8 cellular contexts compared by ENCODE assay signal in the genomic region with DNA sequence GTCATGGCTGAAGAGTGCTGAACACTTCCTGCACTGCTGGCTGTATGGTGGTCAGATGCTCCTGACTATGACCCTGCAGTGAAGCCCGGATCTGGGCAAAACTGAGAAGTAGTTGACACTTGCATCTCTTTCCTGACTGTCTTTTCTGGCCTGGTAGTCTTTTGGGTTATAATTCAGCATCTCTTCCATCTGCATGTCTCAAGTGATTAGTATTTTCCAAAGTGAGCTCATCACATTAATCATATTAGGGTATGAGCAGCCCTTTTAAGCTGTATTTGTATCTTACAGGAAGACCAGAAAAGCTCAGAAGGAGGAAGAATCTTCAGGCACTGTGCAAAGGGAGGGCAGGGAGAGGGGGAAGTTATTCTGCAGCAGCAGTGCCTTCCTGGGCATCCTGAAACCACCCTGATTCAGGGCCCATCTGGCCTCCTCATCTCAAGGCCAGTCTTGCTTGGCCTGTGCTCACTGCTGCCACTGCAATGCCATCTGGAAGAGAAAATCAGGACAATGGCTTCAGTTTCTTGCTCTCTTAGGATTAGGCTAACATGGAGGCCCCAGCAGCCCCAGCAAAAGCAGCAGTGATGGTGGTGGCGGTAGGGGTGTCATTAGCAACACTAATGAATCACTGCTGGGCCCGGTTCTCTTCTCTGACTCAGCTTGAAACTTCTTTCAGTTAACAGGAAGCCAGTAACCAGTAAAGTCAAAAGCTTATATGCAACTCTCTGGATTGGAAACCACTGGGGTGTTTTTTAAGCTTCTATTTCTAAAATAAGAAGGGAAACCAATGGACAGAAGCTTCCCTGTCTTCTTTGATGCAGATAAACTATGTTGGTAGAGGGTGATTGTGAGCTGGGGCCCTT.
DNase-seq lines count a peak whose midpoint lies in the region; ATAC-seq, FAIRE-seq and TF ChIP-seq lines count a peak whose summit lies in the region.

No MANE protein-coding gene starts in this region.

- peak; percentile 93 to 98 for ATAC-seq in CD4-positive, CD25-positive, alpha-beta regulatory T cell (ENCODE audit: low read depth in 2 of 2)
- ATAC-seq in GM19395 (IDR thresholded peaks at IDR 0.05; ENCODE audit: unreplicated experiment): peak; percentile 94
- ATAC-seq in HG03460 (IDR thresholded peaks at IDR 0.05; ENCODE audit: unreplicated experiment): peak; percentile 95
- peak; percentile 67 to 94 (median 88) for ATAC-seq in T-cell (replicated peaks in 1 of 4)
- peak; percentile 98 for ATAC-seq in GM12878

- no peaks in the 10 kb centered on the region for H3K9me1 ChIP-seq in keratinocyte (ENCODE audit: control insufficient read depth, extremely low read depth, insufficient read depth, low read length)

- H3K9ac ChIP-seq in GM12878 (ENCODE audit: control insufficient read depth, insufficient read depth, low read length) (peak overlapping the region; percentile 59), keratinocyte (ENCODE audit: control insufficient read depth, extremely low read depth, insufficient read depth, low read length) (peak overlapping the region; percentile 62)

- peaks cover 0 to 3% (median 0%) of the 10 kb centered on the region in 7 donors for H3K9me3 Mint-ChIP-seq in CD4-positive, CD25-positive, alpha-beta regulatory T cell
- H3K9me3 Mint-ChIP-seq in T-cell: peaks cover 5 to 10% (median 7%) of the 10 kb centered on the region in 3 donors

- no peaks in the 10 kb centered on the region for H3K27me3 Mint-ChIP-seq in CD4-positive, CD25-positive, alpha-beta regulatory T cell
- H3K27me3 Mint-ChIP-seq in T-cell: peaks cover 0 to 3% of the 10 kb centered on the region in 2 donors

- peaks cover 24% of the 10 kb centered on the region for H3K4me1 ChIP-seq in CD4-positive, CD25-positive, alpha-beta regulatory T cell (ENCODE audit: control insufficient read depth, insufficient read depth, low read length, poor library complexity, severe bottlenecking)
- H3K4me1 ChIP-seq in GM12878 (ENCODE audit: control insufficient read depth, insufficient read depth, low read length) (peaks cover 37% of the 10 kb centered on the region), keratinocyte (ENCODE audit: control insufficient read depth, extremely low read depth, insufficient read depth, low read length) (peaks cover 39% of the 10 kb centered on the region)

- POLR2A ChIA-PET in T-cell (lab: Charles Lee): interaction anchor here in 1 of 2 donors (0.6 kb wide), 1 partner anchor 409 kb away, joined by 4 read pairs; no protein-coding TSS in a partner anchor
- POLR2A ChIA-PET in GM12878 (lab: Charles Lee): interaction anchor here (0.7 to 1.3 kb wide), 4 partner anchors 11 to 289 kb away, joined by 3 read pairs; no protein-coding TSS in a partner anchor

- H3K27me3 ChIP-seq in CD4-positive, CD25-positive, alpha-beta regulatory T cell (ENCODE audit: control insufficient read depth, insufficient read depth, low read length): no peaks in the 10 kb centered on the region
- H3K27me3 ChIP-seq in GM12878 (replicated peaks in 1 of 2; ENCODE audit: control insufficient read depth in 2 of 2, insufficient read depth in 2 of 2, low read length in 1 of 2): no peaks in the 10 kb centered on the region
- no peaks in the 10 kb centered on the region for H3K27me3 ChIP-seq in keratinocyte (ENCODE audit: control insufficient read depth, extremely low read depth, insufficient read depth, low read length)

- TF ChIP-seq EP300 in GM12878 (IDR thresholded peaks at IDR 0.05; ENCODE audit: borderline replicate concordance in 1 of 2, control insufficient read depth in 1 of 2, low read depth in 2 of 2, low read length in 2 of 2): peak in 1 of 2 experiments; percentile 82; a peak in 2 of 4 replicates

- H4K20me1 ChIP-seq in GM12878 (ENCODE audit: control insufficient read depth, insufficient read depth): no peaks in the 10 kb centered on the region
- H4K20me1 ChIP-seq in keratinocyte (ENCODE audit: control insufficient read depth, extremely low read depth, insufficient read depth, low read length): no peaks in the 10 kb centered on the region

- no peaks in the 10 kb centered on the region for H3K36me3 ChIP-seq in CD4-positive, CD25-positive, alpha-beta regulatory T cell (ENCODE audit: control insufficient read depth, insufficient read depth, low read length)
- H3K36me3 ChIP-seq in GM12878 (ENCODE audit: control insufficient read depth in 2 of 2, insufficient read depth in 2 of 2, low read length in 1 of 2): no peaks in the 10 kb centered on the region
- no peaks in the 10 kb centered on the region for H3K36me3 ChIP-seq in keratinocyte (ENCODE audit: control insufficient read depth in 2 of 2, extremely low read depth in 1 of 2, insufficient read depth in 2 of 2, low read length in 2 of 2)

- H3K27ac ChIP-seq in CD4-positive, CD25-positive, alpha-beta regulatory T cell (ENCODE audit: insufficient read depth, low read length, poor library complexity, severe bottlenecking): peak overlapping the region; percentile 55
- peak overlapping the region; percentile 92 for H3K27ac ChIP-seq in GM12878 (ENCODE audit: control insufficient read depth, insufficient read depth)
- peak overlapping the region; percentile 96 for H3K27ac ChIP-seq in keratinocyte (ENCODE audit: control insufficient read depth, insufficient read depth, low read length)

- dilution Hi-C loops in keratinocyte (cut with MboI; ENCODE audit: extremely low pct_ligation_motif_present, low sequenced_read_pairs): no loop called here

- peak overlapping the region; percentile 9 to 75 (median 28) for H3K4me3 Mint-ChIP-seq in CD4-positive, CD25-positive, alpha-beta regulatory T cell
- H3K4me3 Mint-ChIP-seq in T-cell: peak overlapping the region in 2 of 3 donors; percentile 14 to 30

- intact Hi-C loops in GM12878 (cut with micrococcal nuclease; ENCODE audit: unreplicated experiment): loop anchor here (5.0 kb wide), 1 partner anchor 234 kb away; no protein-coding TSS in a partner anchor

- TF ChIP-seq CTCF in GM12878 (IDR thresholded peaks at IDR 0.05 in 2 of 3, conservative IDR thresholded peaks at IDR 0.05 in 1 of 3; ENCODE audit: control insufficient read depth in 2 of 3, extremely low read depth in 1 of 3, insufficient read depth in 1 of 3, low read depth in 3 of 3, low read length in 3 of 3) (no peak), keratinocyte (optimal IDR thresholded peaks at IDR 0.05 in 1 of 3, IDR thresholded peaks at IDR 0.05 in 1 of 3, conservative IDR thresholded peaks at IDR 0.05 in 1 of 3; ENCODE audit: extremely low read depth in 1 of 3, insufficient read depth in 2 of 3, low read length in 3 of 3) (no peak)

- peak overlapping the region; percentile 83 for H3K4me2 ChIP-seq in GM12878 (ENCODE audit: control insufficient read depth, insufficient read depth)
- H3K4me2 ChIP-seq in keratinocyte (ENCODE audit: control insufficient read depth, extremely low read depth, insufficient read depth, low read depth, low read length): peak overlapping the region; percentile 65

- no peaks in the 10 kb centered on the region for H3K9me3 ChIP-seq in CD4-positive, CD25-positive, alpha-beta regulatory T cell (ENCODE audit: control insufficient read depth in 2 of 2, low read length in 2 of 2)
- H3K9me3 ChIP-seq in GM12878 (replicated peaks; ENCODE audit: control insufficient read depth, insufficient read depth, low read length): no peaks in the 10 kb centered on the region; the same call in 2 of the 3 replicates
- peaks cover 2% of the 10 kb centered on the region for H3K9me3 ChIP-seq in keratinocyte (ENCODE audit: control insufficient read depth, low read depth, low read length)

- FAIRE-seq in GM12878 (lab: Jason Lieb, UNC): peak; percentile 93
- peak; percentile 69 for FAIRE-seq in keratinocyte (lab: Jason Lieb, UNC)

- no peak for TF ChIP-seq RAD21 in GM12878 (IDR thresholded peaks at IDR 0.05; ENCODE audit: insufficient read depth, low read depth, low read length)

- in situ Hi-C loops in GM12878 (cut with MboI): no loop called here

- DNase-seq in CD4-positive, CD25-positive, alpha-beta regulatory T cell: peak; percentile 13 to 91 (median 52)
- DNase-seq in T-cell (peak in 24 of 34 experiments; percentile 4 to 41 (median 20)), GM12878 (ENCODE audit: low read depth, low spot score) (peak; percentile 80), keratinocyte (ENCODE audit: low read depth, low spot score) (no peak), cerebellum (ENCODE audit: low spot score) (no peak)
- DNase-seq in stimulated activated CD4-positive, alpha-beta T cell treated with anti-CD3 and anti-CD28 coated beads, Interleukin-4, amount 100 ng/mL, for 24 hours: peak; percentile 80

- H3K79me2 ChIP-seq in GM12878 (ENCODE audit: control insufficient read depth, insufficient read depth, low read length) (no peaks in the 10 kb centered on the region), keratinocyte (ENCODE audit: control insufficient read depth, insufficient read depth, low read length) (no peaks in the 10 kb centered on the region)

- 2% methylated on average over 3 of the region's 3 CpGs for WGBS in GM12878 (ENCODE audit: insufficient coverage, insufficient replicate concordance, low lambda C conversion rate, missing lambda C conversion rate)

- H3K36me3 Mint-ChIP-seq in CD4-positive, CD25-positive, alpha-beta regulatory T cell: peaks cover 4% of the 10 kb centered on the region
- H3K36me3 Mint-ChIP-seq in T-cell: no peaks in the 10 kb centered on the region

- H3K4me1 Mint-ChIP-seq in CD4-positive, CD25-positive, alpha-beta regulatory T cell: peaks cover 22 to 46% (median 35%) of the 10 kb centered on the region in 4 donors
- H3K4me1 Mint-ChIP-seq in T-cell: peaks cover 23 to 34% (median 28%) of the 10 kb centered on the region in 3 donors

- peak overlapping the region; percentile 43 to 91 (median 83) for H3K27ac Mint-ChIP-seq in CD4-positive, CD25-positive, alpha-beta regulatory T cell
- peak overlapping the region; percentile 72 to 73 for H3K27ac Mint-ChIP-seq in T-cell

- RAD21 ChIA-PET in GM12878 (lab: Charles Lee; ENCODE audit: unreplicated experiment): interaction anchor here (0.6 to 2.8 kb wide), 17 partner anchors 10 to 425 kb away, joined by 3 to 11 read pairs (median 5); a partner anchor contains a TSS

- BruUV-seq in GM12878 (replicated peaks; lab: Mats Ljungman, UMichigan): no TSS peak

- H3K4me3 ChIP-seq in CD4-positive, CD25-positive, alpha-beta regulatory T cell (ENCODE audit: low read depth, low read length): peak overlapping the region; percentile 53
- H3K4me3 ChIP-seq in GM12878: peak overlapping the region; percentile 28; the same call in 1 of the 2 replicates
- peak overlapping the region in 2 of 3 experiments; percentile 16 to 53 for H3K4me3 ChIP-seq in keratinocyte (ENCODE audit: control insufficient read depth in 2 of 3, extremely low read depth in 1 of 3, insufficient read depth in 2 of 3, low read depth in 1 of 3, low read length in 3 of 3)

- TF ChIP-seq POLR2A in GM12878 (IDR thresholded peaks at IDR 0.05; ENCODE audit: low read depth, low read length): peak; percentile 54

- H2AFZ ChIP-seq in GM12878 (ENCODE audit: control insufficient read depth, low read depth, low read length) (peak overlapping the region; percentile 86), keratinocyte (ENCODE audit: control insufficient read depth, low read length) (peak overlapping the region; percentile 86)

- SMC1A ChIA-PET in GM12878 (lab: Charles Lee; ENCODE audit: uncharacterized antibody, unreplicated experiment): interaction anchor here (0.6 to 2.6 kb wide), 18 partner anchors 9 to 424 kb away, joined by 3 to 15 read pairs (median 4); a partner anchor contains a TSS

- CTCF ChIA-PET in T-cell (lab: Charles Lee) (interaction anchor here (0.6 to 2.6 kb wide), 4 partner anchors 8 to 43 kb away, joined by 3 to 13 read pairs (median 8); no protein-coding TSS in a partner anchor), GM12878 (lab: Yijun Ruan, JAX) (interaction anchor here (0.7 to 3.9 kb wide), 12 partner anchors 11 to 424 kb away, joined by 3 to 31 read pairs (median 5); no protein-coding TSS in a partner anchor)

Comparison
In these comparisons a context has a peak if more than half of its experiments do, and no peak if none do; other contexts are left out.
1. DNase-seq: peak in CD4-positive, CD25-positive, alpha-beta regulatory T cell (3 of 3), T-cell (24 of 34), GM12878 (single experiment) and stimulated activated CD4-positive, alpha-beta T cell treated with anti-CD3 and anti-CD28 coated beads, Interleukin-4, amount 100 ng/mL, for 24 hours (single experiment); none in keratinocyte (single experiment) and cerebellum (single experiment).
2. Peak in every context shown above with its lines, with median percentiles within 50 percentile points of each other: ATAC-seq, H3K27ac ChIP-seq and H3K4me3 ChIP-seq.